1 cellular context compared by ENCODE assay signal in the genomic region with DNA sequence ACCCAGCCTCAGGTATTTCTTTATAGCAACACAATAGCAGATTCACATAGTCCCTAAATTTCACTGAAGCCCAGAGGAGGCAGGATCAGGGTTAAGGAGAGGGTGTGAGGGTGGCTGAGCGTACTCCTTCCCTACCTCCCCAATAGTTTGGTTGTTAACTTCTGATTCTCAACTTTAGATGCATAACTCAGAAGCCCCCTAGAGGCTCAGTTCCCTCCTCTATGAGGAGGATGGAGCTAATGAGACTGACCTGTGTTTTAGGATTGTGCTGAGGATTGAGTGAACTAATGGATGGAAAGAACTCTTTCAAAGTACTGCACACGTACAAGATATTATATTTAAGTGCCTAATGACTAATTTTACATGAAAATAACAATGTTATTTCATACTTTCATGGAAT.
TF ChIP-seq lines count a peak whose summit lies in the region.

No MANE protein-coding gene starts in this region.

TF ChIP-seq in WTC11, 78 proteins besides CTCF, POLR2A, EP300 and RAD21 (continued from another document):
- TF ChIP-seq ZNF416 (CRISPR knock-in tag; IDR thresholded peaks at IDR 0.05): no peak
- TF ChIP-seq, protein P1, sequence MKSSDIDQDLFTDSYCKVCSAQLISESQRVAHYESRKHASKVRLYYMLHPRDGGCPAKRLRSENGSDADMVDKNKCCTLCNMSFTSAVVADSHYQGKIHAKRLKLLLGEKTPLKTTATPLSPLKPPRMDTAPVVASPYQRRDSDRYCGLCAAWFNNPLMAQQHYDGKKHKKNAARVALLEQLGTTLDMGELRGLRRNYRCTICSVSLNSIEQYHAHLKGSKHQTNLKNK (CRISPR knock-in tag; IDR thresholded peaks at IDR 0.05): no peak
- TF ChIP-seq, protein P2, sequence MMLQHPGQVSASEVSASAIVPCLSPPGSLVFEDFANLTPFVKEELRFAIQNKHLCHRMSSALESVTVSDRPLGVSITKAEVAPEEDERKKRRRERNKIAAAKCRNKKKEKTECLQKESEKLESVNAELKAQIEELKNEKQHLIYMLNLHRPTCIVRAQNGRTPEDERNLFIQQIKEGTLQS (CRISPR knock-in tag; conservative IDR thresholded peaks at IDR 0.05): no peak
- no peak for TF ChIP-seq JAZF1 (CRISPR knock-in tag; IDR thresholded peaks at IDR 0.05)
